ENCODE assay signal across 8 cellular contexts in genomic region chr10:6204063-6204340, GRCh38. TPM values are rescaled to one million over a fixed set of nuclear protein-coding genes. Genes with fewer than 3 reads are reported as not detected.
DNase-seq lines count a peak whose midpoint lies in the region; ATAC-seq lines count a peak whose summit lies in the region.

No MANE protein-coding gene starts in this region.

- peak; percentile 44 for DNase-seq in Daoy (ENCODE audit: low read depth)
- DNase-seq in T follicular helper cell (ENCODE audit: low read depth) = peak; percentile 42
- peak; percentile 66 for DNase-seq in astrocyte of the hippocampus (ENCODE audit: low read depth, low spot score)
- peak; percentile 61 for DNase-seq in iPS-NIHi11 (ENCODE audit: low spot score)
- DNase-seq in stimulated activated CD4-positive, alpha-beta T cell treated with anti-CD3 and anti-CD28 coated beads, Interleukin-1b, Interleukin-23, amount 100 ng/mL, for 4 hours (ENCODE audit: low read depth in 2 of 2) = peak; percentile 66 to 69
- DNase-seq in G401 (ENCODE audit: low spot score) = no peak
- DNase-seq in NCI-H187 treated with DMSO at 0.1 percent for 48 hours (lab: John Stamatoyannopoulos, UW) = no peak

- no peak for ATAC-seq in HG03442 (IDR thresholded peaks at IDR 0.05; ENCODE audit: unreplicated experiment)

- in situ Hi-C loops in G401 (cut with HindIII; ENCODE audit: low sequenced_read_pairs) = no loop called here

RNA-seq across cellular contexts. Expression of gene PFKFB3, which starts 1.3 kb away (rescaled TPM):
- total RNA-seq in Daoy (2014; rRNA removed; shearing (Covaris generic)) = 9.4 and 13.3 TPM in 2 replicates
- 5.2 and 11.0 TPM in 2 replicates for total RNA-seq in G401 (2014; rRNA removed; shearing (Covaris generic))

Comparison
In these comparisons a context has a peak if more than half of its experiments do, and no peak if none do; other contexts are left out.
1. DNase-seq: peak in Daoy (single experiment), T follicular helper cell (single experiment), astrocyte of the hippocampus (single experiment), iPS-NIHi11 (single experiment) and stimulated activated CD4-positive, alpha-beta T cell treated with anti-CD3 and anti-CD28 coated beads, Interleukin-1b, Interleukin-23, amount 100 ng/mL, for 4 hours (2 of 2); none in G401 (single experiment) and NCI-H187 treated with DMSO at 0.1 percent for 48 hours (single experiment).